In the genomic region with DNA sequence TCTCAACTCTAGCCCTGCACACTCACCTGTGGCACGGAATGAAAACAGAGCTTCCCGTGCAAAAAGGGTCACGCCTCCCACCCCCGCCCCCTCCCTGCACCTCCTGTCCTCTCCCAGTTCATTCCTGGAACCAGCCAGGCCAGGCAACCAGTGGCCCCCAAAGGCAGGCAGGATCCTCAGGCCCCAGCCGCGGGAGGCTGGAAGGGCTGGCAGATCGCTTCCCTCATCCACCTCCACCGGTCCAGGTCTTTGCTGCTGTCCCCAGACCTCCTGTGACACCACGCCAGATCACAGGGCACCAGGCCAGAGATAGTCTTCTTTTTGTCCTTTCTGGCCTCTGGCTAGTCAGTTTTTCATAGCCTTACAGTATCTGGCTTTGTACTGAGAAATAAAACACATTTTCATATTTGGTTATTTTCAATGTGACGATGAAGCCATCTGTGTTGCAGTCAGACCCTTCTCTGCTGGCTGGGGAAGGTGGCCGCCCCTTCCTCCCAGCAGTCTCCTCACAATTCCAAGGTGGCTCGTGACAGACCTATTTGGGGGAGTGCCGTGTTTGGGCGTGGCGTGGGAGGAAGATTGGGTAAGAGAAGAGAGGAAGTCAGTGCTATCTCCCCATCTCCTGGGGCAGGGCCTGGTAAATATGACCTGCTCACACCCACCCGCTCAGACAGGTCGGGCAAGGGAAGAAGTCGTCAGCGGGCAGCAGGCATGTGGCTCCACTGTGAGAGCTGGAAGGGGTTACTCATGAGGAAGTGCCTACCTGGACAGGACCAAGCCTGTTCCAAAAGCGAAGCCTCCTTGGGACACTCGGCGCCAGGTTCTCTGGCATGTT, we compare ENCODE assay signal across 10 cellular contexts. TPM values are rescaled to one million over a fixed set of nuclear protein-coding genes. Genes with fewer than 3 reads are reported as not detected.
DNase-seq lines count a peak whose midpoint lies in the region; ATAC-seq and TF ChIP-seq lines count a peak whose summit lies in the region.
"Had no signal": no experiment of that assay in that cellular context is flagged by ENCODE, and none has a peak within 500 bp of the region (broad histone marks: within the 10 kb centered on the region; RNA-seq: fewer than 3 reads in every experiment).

No MANE protein-coding gene starts in this region.

- TF ChIP-seq CTCF in C4-2B (conservative IDR thresholded peaks at IDR 0.05) (no peak), Peyer's patch (IDR thresholded peaks at IDR 0.05) (no peak), mucosa of descending colon (IDR thresholded peaks at IDR 0.05) (no peak), GM13977 (IDR thresholded peaks at IDR 0.05; ENCODE audit: extremely low read depth, insufficient read depth, missing control alignments) (no peak)

- DNase-seq in Peyer's patch (peak in 2 of 3 donors; percentile 74 to 80), mucosa of descending colon (peak; percentile 85 to 89 (median 87)), NK-92 (lab: John Stamatoyannopoulos, UW; ENCODE audit: unreplicated experiment) (no peak), GM13977 (ENCODE audit: low spot score) (no peak), MG63 (no peak), HCEC 1CT (no peak)
- peak; percentile 37 for DNase-seq in activated effector memory CD4-positive, alpha-beta T cell treated with Interleukin-2 at 50 U/mL for 16 hours
- DNase-seq: cortex of kidney had no signal

- no peak overlapping the region for H3K4me3 ChIP-seq in Peyer's patch
- no peak overlapping the region for H3K4me3 ChIP-seq in mucosa of descending colon
- no peak overlapping the region for H3K4me3 ChIP-seq in MG63
- H3K4me3 ChIP-seq: SK-N-MC had no signal

- H3K9me3 ChIP-seq in Peyer's patch (no peaks in the 10 kb centered on the region), mucosa of descending colon (no peaks in the 10 kb centered on the region), MG63 (no peaks in the 10 kb centered on the region)

- intact Hi-C loops in mucosa of descending colon (cut with DNase I, micrococcal nuclease) = no loop called here

- in situ Hi-C loops in GM13977 (cut with MboI; ENCODE audit: low pct_unique_long_range_greater_than_20kb, low sequenced_read_pairs, unreplicated experiment) = no loop called here

- TF ChIP-seq POLR2A in Peyer's patch (IDR thresholded peaks at IDR 0.05) = peak in 1 of 2 donors; percentile 36

- H3K4me1 ChIP-seq in Peyer's patch (peaks cover 0 to 16% (median 0%) of the 10 kb centered on the region in 4 donors), mucosa of descending colon (ENCODE audit: low read depth) (peaks cover 11% of the 10 kb centered on the region)

- H3K27me3 ChIP-seq in Peyer's patch (no peaks in the 10 kb centered on the region), MG63 (no peaks in the 10 kb centered on the region)

- peak; percentile 74 for ATAC-seq in mucosa of descending colon

- peak overlapping the region; percentile 94 for H3K27ac ChIP-seq in C4-2B
- H3K27ac ChIP-seq in Peyer's patch = peak overlapping the region in 2 of 4 donors; percentile 39 to 60
- H3K27ac ChIP-seq: SK-N-MC had no signal

- H3K36me3 ChIP-seq in Peyer's patch (peaks cover 0 to 37% (median 0%) of the 10 kb centered on the region in 3 donors), mucosa of descending colon (ENCODE audit: low read depth) (no peaks in the 10 kb centered on the region), MG63 (no peaks in the 10 kb centered on the region)

RNA-seq across cellular contexts. Expression of a gene that starts 9.1 kb away (rescaled TPM):
- total RNA-seq in Peyer's patch (100 to 1,000 TPM in 2 of 4 donors, 10 to 100 TPM in 2; 55.9 to 128 (median 99.9) TPM), mucosa of descending colon (10 to 100 TPM; 55.8 to 87.0 (median 57.6) TPM)
- 3.8 and 5.1 TPM in 2 replicates for total RNA-seq in MG63 (2014; rRNA removed; shearing (Covaris generic); ENCODE audit: low replicate concordance)

RNA-seq across cellular contexts. Expression of a gene that starts 23.3 kb away (rescaled TPM):
- total RNA-seq in Peyer's patch (10 to 100 TPM; 25.4 to 97.4 (median 41.5) TPM), mucosa of descending colon (10 to 100 TPM; 20.0 to 46.3 (median 26.7) TPM)
- 17.2 and 25.8 TPM in 2 replicates for total RNA-seq in MG63 (2014; rRNA removed; shearing (Covaris generic); ENCODE audit: low replicate concordance)

RNA-seq across cellular contexts. Expression of a gene that starts 40.9 kb away (rescaled TPM):
- total RNA-seq in Peyer's patch (100 to 1,000 TPM in 3 of 4 donors, 10 to 100 TPM in 1; 74.3 to 329 (median 272) TPM), mucosa of descending colon (100 to 1,000 TPM; 130 to 266 (median 201) TPM)
- 17.3 and 40.1 TPM in 2 replicates for total RNA-seq in MG63 (2014; rRNA removed; shearing (Covaris generic); ENCODE audit: low replicate concordance)

RNA-seq across cellular contexts. Expression of a gene that starts 46.1 kb away (rescaled TPM):
- 100 to 1,000 TPM; 103 to 276 (median 163) TPM for total RNA-seq in Peyer's patch
- total RNA-seq in mucosa of descending colon = 100 to 1,000 TPM in 2 of 3 donors, 10 to 100 TPM in 1; 86.8 to 114 (median 106) TPM
- 24.2 and 31.8 TPM in 2 replicates for total RNA-seq in MG63 (2014; rRNA removed; shearing (Covaris generic); ENCODE audit: low replicate concordance)

Comparison
In these comparisons a context has a peak if more than half of its experiments do, and no peak if none do; other contexts are left out.
1. DNase-seq: peak in Peyer's patch (2 of 3), activated effector memory CD4-positive, alpha-beta T cell treated with Interleukin-2 at 50 U/mL for 16 hours (single experiment) and mucosa of descending colon (3 of 3); none in NK-92 (single experiment), GM13977 (single experiment), MG63 (single experiment) and HCEC 1CT (single experiment).